1 cellular context compared by ENCODE assay signal in the genomic region with DNA sequence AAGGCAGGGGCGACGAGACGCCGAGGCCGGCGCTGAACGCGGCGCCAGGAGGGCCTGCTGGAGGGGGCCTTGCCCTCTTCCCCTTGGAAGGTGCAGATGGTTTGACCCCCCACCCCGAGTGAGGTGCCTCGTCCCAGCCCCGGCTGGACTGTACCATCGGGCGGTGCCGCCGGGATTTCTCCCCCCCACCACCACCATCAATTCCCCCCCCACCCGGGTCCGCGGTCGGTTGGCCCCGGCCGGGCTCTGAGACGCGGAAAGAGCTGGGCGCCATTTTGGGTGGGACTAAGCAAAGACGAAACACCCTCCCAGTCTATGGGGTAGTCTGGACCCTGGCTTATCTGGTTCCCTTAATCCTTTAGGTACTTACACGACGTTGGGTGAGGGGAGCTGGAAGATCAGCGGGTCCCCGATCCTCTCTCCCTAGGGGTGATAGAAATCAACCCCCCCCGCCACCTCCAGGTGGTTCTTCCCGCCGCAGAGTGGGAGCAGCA.
TF ChIP-seq lines count a peak whose summit lies in the region.

A gene with protein sequence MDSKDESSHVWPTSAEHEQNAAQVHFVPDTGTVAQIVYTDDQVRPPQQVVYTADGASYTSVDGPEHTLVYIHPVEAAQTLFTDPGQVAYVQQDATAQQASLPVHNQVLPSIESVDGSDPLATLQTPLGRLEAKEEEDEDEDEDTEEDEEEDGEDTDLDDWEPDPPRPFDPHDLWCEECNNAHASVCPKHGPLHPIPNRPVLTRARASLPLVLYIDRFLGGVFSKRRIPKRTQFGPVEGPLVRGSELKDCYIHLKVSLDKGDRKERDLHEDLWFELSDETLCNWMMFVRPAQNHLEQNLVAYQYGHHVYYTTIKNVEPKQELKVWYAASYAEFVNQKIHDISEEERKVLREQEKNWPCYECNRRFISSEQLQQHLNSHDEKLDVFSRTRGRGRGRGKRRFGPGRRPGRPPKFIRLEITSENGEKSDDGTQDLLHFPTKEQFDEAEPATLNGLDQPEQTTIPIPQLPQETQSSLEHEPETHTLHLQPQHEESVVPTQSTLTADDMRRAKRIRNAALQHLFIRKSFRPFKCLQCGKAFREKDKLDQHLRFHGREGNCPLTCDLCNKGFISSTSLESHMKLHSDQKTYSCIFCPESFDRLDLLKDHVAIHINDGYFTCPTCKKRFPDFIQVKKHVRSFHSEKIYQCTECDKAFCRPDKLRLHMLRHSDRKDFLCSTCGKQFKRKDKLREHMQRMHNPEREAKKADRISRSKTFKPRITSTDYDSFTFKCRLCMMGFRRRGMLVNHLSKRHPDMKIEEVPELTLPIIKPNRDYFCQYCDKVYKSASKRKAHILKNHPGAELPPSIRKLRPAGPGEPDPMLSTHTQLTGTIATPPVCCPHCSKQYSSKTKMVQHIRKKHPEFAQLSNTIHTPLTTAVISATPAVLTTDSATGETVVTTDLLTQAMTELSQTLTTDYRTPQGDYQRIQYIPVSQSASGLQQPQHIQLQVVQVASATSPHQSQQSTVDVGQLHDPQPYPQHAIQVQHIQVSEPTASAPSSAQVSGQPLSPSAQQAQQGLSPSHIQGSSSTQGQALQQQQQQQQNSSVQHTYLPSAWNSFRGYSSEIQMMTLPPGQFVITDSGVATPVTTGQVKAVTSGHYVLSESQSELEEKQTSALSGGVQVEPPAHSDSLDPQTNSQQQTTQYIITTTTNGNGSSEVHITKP (minus strand): TSS at position 484 of the 494 bp plus-strand sequence. CDS start 41,871 bp downstream, outside the sequence.

TF ChIP-seq in HepG2, 621 proteins besides CTCF, POLR2A, EP300 and RAD21 (continued from another document and continues in another):
- TF ChIP-seq, protein P1, sequence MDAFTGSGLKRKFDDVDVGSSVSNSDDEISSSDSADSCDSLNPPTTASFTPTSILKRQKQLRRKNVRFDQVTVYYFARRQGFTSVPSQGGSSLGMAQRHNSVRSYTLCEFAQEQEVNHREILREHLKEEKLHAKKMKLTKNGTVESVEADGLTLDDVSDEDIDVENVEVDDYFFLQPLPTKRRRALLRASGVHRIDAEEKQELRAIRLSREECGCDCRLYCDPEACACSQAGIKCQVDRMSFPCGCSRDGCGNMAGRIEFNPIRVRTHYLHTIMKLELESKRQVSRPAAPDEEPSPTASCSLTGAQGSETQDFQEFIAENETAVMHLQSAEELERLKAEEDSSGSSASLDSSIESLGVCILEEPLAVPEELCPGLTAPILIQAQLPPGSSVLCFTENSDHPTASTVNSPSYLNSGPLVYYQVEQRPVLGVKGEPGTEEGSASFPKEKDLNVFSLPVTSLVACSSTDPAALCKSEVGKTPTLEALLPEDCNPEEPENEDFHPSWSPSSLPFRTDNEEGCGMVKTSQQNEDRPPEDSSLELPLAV (CRISPR knock-in tag; conservative IDR thresholded peaks at IDR 0.05; ENCODE audit: low read depth), result no peak
- TF ChIP-seq HNF4A (CRISPR knock-in tag; IDR thresholded peaks at IDR 0.05), result no peak
- TF ChIP-seq HNF4G (IDR thresholded peaks at IDR 0.05; ENCODE audit: borderline replicate concordance, low read depth, low read length), result peak; percentile 8; the same call in 1 of the 2 replicates
- 0 out of 2 replicates have a peak, but pooled peaks have one; percentile 40 for TF ChIP-seq HNF4G (CRISPR knock-in tag; IDR thresholded peaks at IDR 0.05; ENCODE audit: borderline replicate concordance, low read depth)
- TF ChIP-seq ZFP62 (CRISPR knock-in tag; IDR thresholded peaks at IDR 0.05), result no peak
- no peak for TF ChIP-seq ZNF572 (CRISPR knock-in tag; IDR thresholded peaks at IDR 0.05)
- no peak for TF ChIP-seq RBM22 (optimal IDR thresholded peaks at IDR 0.05; ENCODE audit: low read length)
- TF ChIP-seq NR2F2 (IDR thresholded peaks at IDR 0.05; ENCODE audit: borderline replicate concordance, low read depth), result peak; percentile 14; the same call in 1 of the 2 replicates
- peak; percentile 62; the same call in 1 of the 2 replicates for TF ChIP-seq SAP130 (CRISPR knock-in tag; IDR thresholded peaks at IDR 0.05; ENCODE audit: low read depth)
- TF ChIP-seq ZNF567 (CRISPR knock-in tag; IDR thresholded peaks at IDR 0.05; ENCODE audit: borderline replicate concordance), result 0 out of 2 replicates have a peak, but pooled peaks have one; percentile 21
- no peak for TF ChIP-seq ZNF10 (CRISPR knock-in tag; IDR thresholded peaks at IDR 0.05; ENCODE audit: borderline replicate concordance, low read depth)
- TF ChIP-seq STAG1 (CRISPR knock-in tag; IDR thresholded peaks at IDR 0.05), result no peak
- TF ChIP-seq, protein P2, sequence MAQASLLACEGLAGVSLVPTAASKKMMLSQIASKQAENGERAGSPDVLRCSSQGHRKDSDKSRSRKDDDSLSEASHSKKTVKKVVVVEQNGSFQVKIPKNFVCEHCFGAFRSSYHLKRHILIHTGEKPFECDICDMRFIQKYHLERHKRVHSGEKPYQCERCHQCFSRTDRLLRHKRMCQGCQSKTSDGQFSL (CRISPR knock-in tag; IDR thresholded peaks at IDR 0.05), result peak; percentile 99
- TF ChIP-seq ZNF776 (CRISPR knock-in tag; IDR thresholded peaks at IDR 0.05), result no peak
- no peak for TF ChIP-seq SIX1 (CRISPR knock-in tag; IDR thresholded peaks at IDR 0.05; ENCODE audit: borderline replicate concordance)
- TF ChIP-seq ZFY (CRISPR knock-in tag; IDR thresholded peaks at IDR 0.05), result peak; percentile 87
- TF ChIP-seq ATF7 (IDR thresholded peaks at IDR 0.05), result peak; percentile 42
- TF ChIP-seq ATF7 (CRISPR knock-in tag; IDR thresholded peaks at IDR 0.05), result no peak
- TF ChIP-seq GATA4 (IDR thresholded peaks at IDR 0.05; ENCODE audit: borderline replicate concordance, low read depth), result no peak
- TF ChIP-seq, protein P3, sequence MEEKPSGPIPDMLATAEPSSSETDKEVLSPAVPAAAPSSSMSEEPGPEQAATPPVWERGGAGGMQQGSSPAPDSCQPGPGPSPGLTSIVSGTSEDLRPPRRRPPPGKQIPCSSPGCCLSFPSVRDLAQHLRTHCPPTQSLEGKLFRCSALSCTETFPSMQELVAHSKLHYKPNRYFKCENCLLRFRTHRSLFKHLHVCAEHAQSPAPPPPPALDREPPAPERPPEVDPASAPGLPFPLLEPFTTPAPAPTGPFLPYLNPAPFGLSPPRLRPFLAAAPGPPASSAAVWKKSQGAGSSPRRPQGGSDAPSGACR (CRISPR knock-in tag; IDR thresholded peaks at IDR 0.05), result 0 out of 2 replicates have a peak, but pooled peaks have one; percentile 20
- TF ChIP-seq, protein P4, sequence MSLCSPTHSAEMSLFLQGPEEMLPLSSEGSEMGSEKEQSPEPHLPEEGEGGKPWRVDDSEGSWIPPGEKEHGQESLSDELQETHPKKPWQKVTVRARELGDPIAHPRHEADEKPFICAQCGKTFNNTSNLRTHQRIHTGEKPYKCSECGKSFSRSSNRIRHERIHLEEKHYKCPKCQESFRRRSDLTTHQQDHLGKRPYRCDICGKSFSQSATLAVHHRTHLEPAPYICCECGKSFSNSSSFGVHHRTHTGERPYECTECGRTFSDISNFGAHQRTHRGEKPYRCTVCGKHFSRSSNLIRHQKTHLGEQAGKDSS (CRISPR knock-in tag; IDR thresholded peaks at IDR 0.05; ENCODE audit: borderline replicate concordance, low read depth), result 0 out of 2 replicates have a peak, but pooled peaks have one; percentile 20
- TF ChIP-seq, protein P5, sequence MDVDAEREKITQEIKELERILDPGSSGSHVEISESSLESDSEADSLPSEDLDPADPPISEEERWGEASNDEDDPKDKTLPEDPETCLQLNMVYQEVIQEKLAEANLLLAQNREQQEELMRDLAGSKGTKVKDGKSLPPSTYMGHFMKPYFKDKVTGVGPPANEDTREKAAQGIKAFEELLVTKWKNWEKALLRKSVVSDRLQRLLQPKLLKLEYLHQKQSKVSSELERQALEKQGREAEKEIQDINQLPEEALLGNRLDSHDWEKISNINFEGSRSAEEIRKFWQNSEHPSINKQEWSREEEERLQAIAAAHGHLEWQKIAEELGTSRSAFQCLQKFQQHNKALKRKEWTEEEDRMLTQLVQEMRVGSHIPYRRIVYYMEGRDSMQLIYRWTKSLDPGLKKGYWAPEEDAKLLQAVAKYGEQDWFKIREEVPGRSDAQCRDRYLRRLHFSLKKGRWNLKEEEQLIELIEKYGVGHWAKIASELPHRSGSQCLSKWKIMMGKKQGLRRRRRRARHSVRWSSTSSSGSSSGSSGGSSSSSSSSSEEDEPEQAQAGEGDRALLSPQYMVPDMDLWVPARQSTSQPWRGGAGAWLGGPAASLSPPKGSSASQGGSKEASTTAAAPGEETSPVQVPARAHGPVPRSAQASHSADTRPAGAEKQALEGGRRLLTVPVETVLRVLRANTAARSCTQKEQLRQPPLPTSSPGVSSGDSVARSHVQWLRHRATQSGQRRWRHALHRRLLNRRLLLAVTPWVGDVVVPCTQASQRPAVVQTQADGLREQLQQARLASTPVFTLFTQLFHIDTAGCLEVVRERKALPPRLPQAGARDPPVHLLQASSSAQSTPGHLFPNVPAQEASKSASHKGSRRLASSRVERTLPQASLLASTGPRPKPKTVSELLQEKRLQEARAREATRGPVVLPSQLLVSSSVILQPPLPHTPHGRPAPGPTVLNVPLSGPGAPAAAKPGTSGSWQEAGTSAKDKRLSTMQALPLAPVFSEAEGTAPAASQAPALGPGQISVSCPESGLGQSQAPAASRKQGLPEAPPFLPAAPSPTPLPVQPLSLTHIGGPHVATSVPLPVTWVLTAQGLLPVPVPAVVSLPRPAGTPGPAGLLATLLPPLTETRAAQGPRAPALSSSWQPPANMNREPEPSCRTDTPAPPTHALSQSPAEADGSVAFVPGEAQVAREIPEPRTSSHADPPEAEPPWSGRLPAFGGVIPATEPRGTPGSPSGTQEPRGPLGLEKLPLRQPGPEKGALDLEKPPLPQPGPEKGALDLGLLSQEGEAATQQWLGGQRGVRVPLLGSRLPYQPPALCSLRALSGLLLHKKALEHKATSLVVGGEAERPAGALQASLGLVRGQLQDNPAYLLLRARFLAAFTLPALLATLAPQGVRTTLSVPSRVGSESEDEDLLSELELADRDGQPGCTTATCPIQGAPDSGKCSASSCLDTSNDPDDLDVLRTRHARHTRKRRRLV (CRISPR knock-in tag; IDR thresholded peaks at IDR 0.05), result 0 out of 2 replicates have a peak, but pooled peaks have one; percentile 5
- 0 out of 2 replicates have a peak, but pooled peaks have one; percentile 35 for TF ChIP-seq ZNF766 (CRISPR knock-in tag; IDR thresholded peaks at IDR 0.05; ENCODE audit: borderline replicate concordance)
- TF ChIP-seq CBX5 (CRISPR knock-in tag; IDR thresholded peaks at IDR 0.05; ENCODE audit: borderline replicate concordance), result 0 out of 2 replicates have a peak, but pooled peaks have one; percentile 51
- TF ChIP-seq, protein P6, sequence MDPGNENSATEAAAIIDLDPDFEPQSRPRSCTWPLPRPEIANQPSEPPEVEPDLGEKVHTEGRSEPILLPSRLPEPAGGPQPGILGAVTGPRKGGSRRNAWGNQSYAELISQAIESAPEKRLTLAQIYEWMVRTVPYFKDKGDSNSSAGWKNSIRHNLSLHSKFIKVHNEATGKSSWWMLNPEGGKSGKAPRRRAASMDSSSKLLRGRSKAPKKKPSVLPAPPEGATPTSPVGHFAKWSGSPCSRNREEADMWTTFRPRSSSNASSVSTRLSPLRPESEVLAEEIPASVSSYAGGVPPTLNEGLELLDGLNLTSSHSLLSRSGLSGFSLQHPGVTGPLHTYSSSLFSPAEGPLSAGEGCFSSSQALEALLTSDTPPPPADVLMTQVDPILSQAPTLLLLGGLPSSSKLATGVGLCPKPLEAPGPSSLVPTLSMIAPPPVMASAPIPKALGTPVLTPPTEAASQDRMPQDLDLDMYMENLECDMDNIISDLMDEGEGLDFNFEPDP (CRISPR knock-in tag; conservative IDR thresholded peaks at IDR 0.05), result 0 out of 2 replicates have a peak, but pooled peaks have one; percentile 82
- TF ChIP-seq ZSCAN25 (CRISPR knock-in tag; IDR thresholded peaks at IDR 0.05), result peak; percentile 23; the same call in 1 of the 2 replicates
- TF ChIP-seq MAZ (IDR thresholded peaks at IDR 0.05; ENCODE audit: borderline replicate concordance, low read depth, low read length), result peak; percentile 85
- peak; percentile 83 for TF ChIP-seq MAZ (CRISPR knock-in tag; IDR thresholded peaks at IDR 0.05; ENCODE audit: low read depth)
- TF ChIP-seq, protein P7, sequence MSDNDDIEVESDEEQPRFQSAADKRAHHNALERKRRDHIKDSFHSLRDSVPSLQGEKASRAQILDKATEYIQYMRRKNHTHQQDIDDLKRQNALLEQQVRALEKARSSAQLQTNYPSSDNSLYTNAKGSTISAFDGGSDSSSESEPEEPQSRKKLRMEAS (IDR thresholded peaks at IDR 0.05), result peak; percentile 68; the same call in 1 of the 2 replicates
- TF ChIP-seq ZNF331 (CRISPR knock-in tag; IDR thresholded peaks at IDR 0.05), result peak; percentile 41
- TF ChIP-seq, protein P8, sequence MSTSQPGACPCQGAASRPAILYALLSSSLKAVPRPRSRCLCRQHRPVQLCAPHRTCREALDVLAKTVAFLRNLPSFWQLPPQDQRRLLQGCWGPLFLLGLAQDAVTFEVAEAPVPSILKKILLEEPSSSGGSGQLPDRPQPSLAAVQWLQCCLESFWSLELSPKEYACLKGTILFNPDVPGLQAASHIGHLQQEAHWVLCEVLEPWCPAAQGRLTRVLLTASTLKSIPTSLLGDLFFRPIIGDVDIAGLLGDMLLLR (CRISPR knock-in tag; IDR thresholded peaks at IDR 0.05), result 0 out of 2 replicates have a peak, but pooled peaks have one; percentile 41
- TF ChIP-seq, protein P9, sequence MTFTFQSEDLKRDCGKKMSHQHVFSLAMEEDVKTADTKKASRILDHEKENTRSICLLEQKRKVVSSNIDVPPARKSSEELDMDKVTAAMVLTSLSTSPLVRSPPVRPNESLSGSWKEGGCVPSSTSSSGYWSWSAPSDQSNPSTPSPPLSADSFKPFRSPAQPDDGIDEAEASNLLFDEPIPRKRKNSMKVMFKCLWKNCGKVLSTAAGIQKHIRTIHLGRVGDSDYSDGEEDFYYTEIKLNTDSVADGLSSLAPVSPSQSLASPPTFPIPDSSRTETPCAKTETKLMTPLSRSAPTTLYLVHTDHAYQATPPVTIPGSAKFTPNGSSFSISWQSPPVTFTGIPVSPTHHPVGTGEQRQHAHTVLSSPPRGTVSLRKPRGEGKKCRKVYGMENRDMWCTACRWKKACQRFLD (CRISPR knock-in tag; IDR thresholded peaks at IDR 0.05; ENCODE audit: borderline replicate concordance), result no peak; the same call in 1 of the 2 replicates
- no peak for TF ChIP-seq ZNF180 (CRISPR knock-in tag; IDR thresholded peaks at IDR 0.05; ENCODE audit: borderline replicate concordance, low read depth)
- TF ChIP-seq ZNF850 (CRISPR knock-in tag; conservative IDR thresholded peaks at IDR 0.05), result 0 out of 2 replicates have a peak, but pooled peaks have one; percentile 37
- TF ChIP-seq, protein P10, sequence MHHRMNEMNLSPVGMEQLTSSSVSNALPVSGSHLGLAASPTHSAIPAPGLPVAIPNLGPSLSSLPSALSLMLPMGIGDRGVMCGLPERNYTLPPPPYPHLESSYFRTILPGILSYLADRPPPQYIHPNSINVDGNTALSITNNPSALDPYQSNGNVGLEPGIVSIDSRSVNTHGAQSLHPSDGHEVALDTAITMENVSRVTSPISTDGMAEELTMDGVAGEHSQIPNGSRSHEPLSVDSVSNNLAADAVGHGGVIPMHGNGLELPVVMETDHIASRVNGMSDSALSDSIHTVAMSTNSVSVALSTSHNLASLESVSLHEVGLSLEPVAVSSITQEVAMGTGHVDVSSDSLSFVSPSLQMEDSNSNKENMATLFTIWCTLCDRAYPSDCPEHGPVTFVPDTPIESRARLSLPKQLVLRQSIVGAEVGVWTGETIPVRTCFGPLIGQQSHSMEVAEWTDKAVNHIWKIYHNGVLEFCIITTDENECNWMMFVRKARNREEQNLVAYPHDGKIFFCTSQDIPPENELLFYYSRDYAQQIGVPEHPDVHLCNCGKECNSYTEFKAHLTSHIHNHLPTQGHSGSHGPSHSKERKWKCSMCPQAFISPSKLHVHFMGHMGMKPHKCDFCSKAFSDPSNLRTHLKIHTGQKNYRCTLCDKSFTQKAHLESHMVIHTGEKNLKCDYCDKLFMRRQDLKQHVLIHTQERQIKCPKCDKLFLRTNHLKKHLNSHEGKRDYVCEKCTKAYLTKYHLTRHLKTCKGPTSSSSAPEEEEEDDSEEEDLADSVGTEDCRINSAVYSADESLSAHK (CRISPR knock-in tag; IDR thresholded peaks at IDR 0.05; ENCODE audit: borderline replicate concordance), result no peak
- TF ChIP-seq GABPA (IDR thresholded peaks at IDR 0.05; ENCODE audit: low read depth, low read length), result no peak
- TF ChIP-seq GABPA (CRISPR knock-in tag; IDR thresholded peaks at IDR 0.05; ENCODE audit: low read depth), result peak; percentile 54
